2 cellular contexts compared by ENCODE assay signal in the genomic region with DNA sequence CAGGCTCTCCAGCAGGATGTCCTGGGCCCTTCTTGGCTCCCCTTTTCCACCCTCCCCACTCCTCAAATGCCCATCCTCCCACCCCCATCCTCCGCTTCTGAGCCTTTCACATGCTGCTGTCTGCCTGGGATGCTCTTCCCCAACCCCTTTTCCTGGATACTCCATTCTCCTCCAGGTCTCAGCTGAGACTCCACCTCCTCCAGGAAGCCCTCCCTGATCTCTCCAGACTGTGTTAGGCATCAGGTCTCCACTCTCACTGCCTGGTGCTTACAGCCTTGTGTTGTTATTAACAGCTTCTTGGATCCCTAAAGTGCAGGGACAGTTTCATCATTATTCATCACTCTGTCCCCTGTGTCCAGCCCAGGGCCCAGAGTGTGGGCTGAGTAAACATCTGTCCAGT.
TF ChIP-seq lines count a peak whose summit lies in the region.

No MANE protein-coding gene starts in this region.

TF ChIP-seq in A549, 52 proteins besides CTCF, POLR2A, EP300 and RAD21:
- TF ChIP-seq MAZ (IDR thresholded peaks at IDR 0.05; ENCODE audit: borderline replicate concordance, low read depth, low read length) (no peak), CHD2 (IDR thresholded peaks at IDR 0.05; ENCODE audit: low read length, partially characterized antibody) (no peak), ZFP36 (IDR thresholded peaks at IDR 0.05; ENCODE audit: borderline replicate concordance, partially characterized antibody) (peak; percentile 98), CHD4 (IDR thresholded peaks at IDR 0.05; ENCODE audit: borderline replicate concordance) (no peak)

TF ChIP-seq in IMR-90, 13 proteins besides CTCF, POLR2A, EP300 and RAD21:
- TF ChIP-seq BHLHE40 (IDR thresholded peaks at IDR 0.05; ENCODE audit: low read depth, low read length) (no peak), MXI1 (IDR thresholded peaks at IDR 0.05; ENCODE audit: borderline replicate concordance, low read depth, low read length) (no peak)
